Comparison of ENCODE assay signal across 18 cellular contexts in the genomic region with DNA sequence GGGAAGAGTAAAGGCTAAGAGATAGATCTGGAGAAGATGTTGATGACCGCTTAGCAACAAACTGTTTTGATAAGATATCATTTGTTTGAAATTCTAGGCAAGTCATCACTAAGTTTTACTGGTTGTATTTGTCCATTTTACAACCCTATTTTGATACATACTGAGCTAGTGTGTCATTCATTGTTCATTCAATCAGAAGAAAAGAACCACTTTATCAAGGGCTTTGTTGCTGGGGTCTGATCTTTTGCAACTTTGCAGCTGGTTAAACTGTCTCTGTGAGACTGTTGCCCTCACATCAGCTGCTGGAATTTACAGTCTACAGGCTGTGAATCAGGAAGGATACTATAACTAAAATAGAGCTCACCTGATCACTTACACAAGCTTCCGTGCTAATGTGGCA.
A peak's percentile ranks its signal among the peaks of the same experiment; 100 is the strongest.
DNase-seq lines count a peak whose midpoint lies in the region; ATAC-seq and TF ChIP-seq lines count a peak whose summit lies in the region.
"Had no signal": no experiment of that assay in that cellular context is flagged by ENCODE, and none has a peak within 500 bp of the region (broad histone marks: within the 10 kb centered on the region; RNA-seq: fewer than 3 reads in every experiment).

No MANE protein-coding gene starts in this region.

- POLR2A ChIA-PET in PC-9 (lab: Charles Lee; ENCODE audit: unreplicated experiment) = no interaction called here

- no peak overlapping the region for H3K4me2 ChIP-seq in GM23248 (ENCODE audit: unreplicated experiment)
- no peak overlapping the region for H3K4me2 ChIP-seq in PC-9
- no peak overlapping the region for H3K4me2 ChIP-seq in neuronal stem cell (ENCODE audit: insufficient read depth, low read length, poor library complexity, severe bottlenecking)
- H3K4me2 ChIP-seq: A549, SK-N-SH had no signal

- H4K8ac ChIP-seq in neuronal stem cell (ENCODE audit: low read depth, low read length) = no peak overlapping the region

- intact Hi-C loops in PC-9 (cut with micrococcal nuclease; ENCODE audit: unreplicated experiment) = no loop called here

- no peak overlapping the region for H2AK5ac ChIP-seq in neuronal stem cell (ENCODE audit: low read depth, low read length)

- H3K4me1 ChIP-seq in GM23248 (ENCODE audit: insufficient read depth) (peaks cover 16% of the 10 kb centered on the region), PC-9 (replicated peaks; ENCODE audit: insufficient read depth) (0 out of 2 replicates have a peak, but pooled peaks cover 7% of the 10 kb centered on the region), neuronal stem cell (ENCODE audit: control insufficient read depth in 2 of 2, insufficient read depth in 1 of 2, low read depth in 1 of 2, low read length in 2 of 2) (no peaks in the 10 kb centered on the region)
- H3K4me1 ChIP-seq: HAP-1 had no signal

- no peak overlapping the region for H3K18ac ChIP-seq in neuronal stem cell (ENCODE audit: low read length)

- H2AFZ ChIP-seq in GM23248 (0 out of 2 replicates have a peak overlapping the region, but pooled peaks have one; percentile 50), PC-9 (no peak overlapping the region), neuronal stem cell (ENCODE audit: low read length) (no peak overlapping the region)

- no peak overlapping the region for H2BK5ac ChIP-seq in neuronal stem cell (ENCODE audit: low read length)

- H3K27ac ChIP-seq in GM23248 (no peak overlapping the region), PC-9 (peak overlapping the region; percentile 45; the same call in 1 of the 2 replicates), neuronal stem cell (replicated peaks; ENCODE audit: low read length) (no peak overlapping the region)

- H3K9me2 ChIP-seq in GM23248 (ENCODE audit: insufficient read depth) (no peaks in the 10 kb centered on the region), PC-9 (ENCODE audit: insufficient read depth) (no peaks in the 10 kb centered on the region)
- H3K9me2 ChIP-seq: SK-N-SH had no signal

- ATAC-seq in GM21619 (IDR thresholded peaks at IDR 0.05; ENCODE audit: unreplicated experiment) = no peak
- ATAC-seq: A549 had no signal

- TF ChIP-seq CTCF in PC-9 (conservative IDR thresholded peaks at IDR 0.05) = no peak
- no peak for TF ChIP-seq CTCF in fibroblast of the aortic adventitia (IDR thresholded peaks at IDR 0.05; ENCODE audit: insufficient read depth, low read length)

- no peaks in the 10 kb centered on the region for H3K79me1 ChIP-seq in neuronal stem cell (ENCODE audit: low read depth, low read length)

- H3K9me3 ChIP-seq in GM23248 (ENCODE audit: low read depth) (no peaks in the 10 kb centered on the region), PC-9 (ENCODE audit: insufficient read depth, low read depth) (peaks cover 6% of the 10 kb centered on the region; the same call in 1 of the 2 replicates), neuronal stem cell (replicated peaks in 1 of 2; ENCODE audit: control insufficient read depth in 2 of 2, insufficient read depth in 1 of 2, low read depth in 1 of 2, low read length in 2 of 2) (peaks cover 0 to 2% of the 10 kb centered on the region in 2 donors)
- H3K9me3 ChIP-seq: A549, HAP-1, SK-N-SH had no signal

- H2BK15ac ChIP-seq in neuronal stem cell (ENCODE audit: low read length) = no peak overlapping the region

- no peak overlapping the region for H2BK120ac ChIP-seq in neuronal stem cell (ENCODE audit: low read depth, low read length)

- H3F3A ChIP-seq in GM23248 (ENCODE audit: insufficient read depth) (no peaks in the 10 kb centered on the region), PC-9 (ENCODE audit: insufficient read depth, low read depth) (no peaks in the 10 kb centered on the region)

- H3K27me3 ChIP-seq in GM23248 (replicated peaks; ENCODE audit: insufficient read depth) (no peaks in the 10 kb centered on the region), PC-9 (ENCODE audit: insufficient read depth, low read depth) (no peaks in the 10 kb centered on the region), neuronal stem cell (ENCODE audit: control insufficient read depth in 3 of 3, insufficient read depth in 3 of 3, low read depth in 1 of 3, low read length in 3 of 3) (no peaks in the 10 kb centered on the region)

- H4K20me1 ChIP-seq in GM23248 (ENCODE audit: insufficient read depth) (no peaks in the 10 kb centered on the region), PC-9 (ENCODE audit: insufficient read depth) (no peaks in the 10 kb centered on the region)

- H3K14ac ChIP-seq in neuronal stem cell (ENCODE audit: low read length) = no peak overlapping the region

- no peak overlapping the region for H4K91ac ChIP-seq in neuronal stem cell (ENCODE audit: low read depth, low read length, poor library complexity)

- no peak overlapping the region for H3K9ac ChIP-seq in GM23248
- H3K9ac ChIP-seq in neuronal stem cell (ENCODE audit: low read depth, low read length, poor library complexity) = no peak overlapping the region
- H3K9ac ChIP-seq: SK-N-SH had no signal

- CTCF ChIA-PET in PC-9 (lab: Charles Lee) = no interaction called here

- H2BK12ac ChIP-seq in neuronal stem cell (ENCODE audit: low read length) = no peak overlapping the region

- H3K79me2 ChIP-seq in GM23248 (ENCODE audit: insufficient read depth) (no peaks in the 10 kb centered on the region), PC-9 (ENCODE audit: low read depth) (no peaks in the 10 kb centered on the region)

- DNase-seq in GM23248 (no peak), PC-9 (peak in 1 of 2 experiments; percentile 41), fibroblast of the aortic adventitia (ENCODE audit: low read depth) (peak; percentile 11), renal cortical epithelial cell (ENCODE audit: low read depth) (peak; percentile 7), COR-L47 (lab: John Stamatoyannopoulos, UW) (no peak), neuronal stem cell (ENCODE audit: low spot score) (no peak)
- DNase-seq: CD4-positive, alpha-beta T cell; Karpas-422; NCI-H1092 treated with DMSO at 0.1 percent for 48 hours; NCI-H2081; NCI-H2171 treated with DMSO at 0.1 percent for 48 hours; NCI-H446 treated with DMSO at 0.1 percent for 48 hours; NCI-H748 treated with DMSO at 0.1 percent for 48 hours; SHP77 treated with DMSO at 0.1 percent for 48 hours; SK-N-SH had no signal

- H3K36me3 ChIP-seq in GM23248 (ENCODE audit: low read depth) (no peaks in the 10 kb centered on the region), PC-9 (ENCODE audit: low read depth) (no peaks in the 10 kb centered on the region), neuronal stem cell (replicated peaks in 1 of 2; ENCODE audit: control insufficient read depth in 2 of 2, insufficient read depth in 2 of 2, low read length in 2 of 2) (no peaks in the 10 kb centered on the region)
- H3K36me3 ChIP-seq: HAP-1 had no signal

- H3K4me3 ChIP-seq in GM23248 (no peak overlapping the region), PC-9 (no peak overlapping the region), fibroblast of the aortic adventitia (ENCODE audit: low read depth, low read length) (no peak overlapping the region), neuronal stem cell (ENCODE audit: low read length in 2 of 2) (no peak overlapping the region)
- H3K4me3 ChIP-seq: A549, HAP-1 had no signal

- in situ Hi-C loops in GM23248 (cut with MboI) = no loop called here

- H3K4ac ChIP-seq in neuronal stem cell (ENCODE audit: low read length) = no peak overlapping the region

- H3K23ac ChIP-seq in neuronal stem cell (ENCODE audit: low read depth, low read length, poor library complexity) = no peak overlapping the region

- no TSS peak for BruUV-seq in PC-9 (replicated peaks; lab: Mats Ljungman, UMichigan)

- 91 to 94% methylated on average over 2 of the region's 2 CpGs for WGBS in GM23248 (ENCODE audit: low coverage in 1 of 2, low lambda C conversion rate in 2 of 2, missing lambda C conversion rate in 2 of 2), 2 experiments
- WGBS in neuronal stem cell (ENCODE audit: extremely low coverage in 2 of 2, insufficient read length in 2 of 2, insufficient replicate concordance in 1 of 2), 2 donors = no CpG with 5 or more reads among the region's 2 CpGs

Comparison
In these comparisons a context has a peak if more than half of its experiments do, and no peak if none do; other contexts are left out.
1. DNase-seq: peak in fibroblast of the aortic adventitia (single experiment) and renal cortical epithelial cell (single experiment); none in GM23248 (single experiment), COR-L47 (single experiment) and neuronal stem cell (single experiment).